9 cellular contexts compared by ENCODE assay signal in the genomic region with DNA sequence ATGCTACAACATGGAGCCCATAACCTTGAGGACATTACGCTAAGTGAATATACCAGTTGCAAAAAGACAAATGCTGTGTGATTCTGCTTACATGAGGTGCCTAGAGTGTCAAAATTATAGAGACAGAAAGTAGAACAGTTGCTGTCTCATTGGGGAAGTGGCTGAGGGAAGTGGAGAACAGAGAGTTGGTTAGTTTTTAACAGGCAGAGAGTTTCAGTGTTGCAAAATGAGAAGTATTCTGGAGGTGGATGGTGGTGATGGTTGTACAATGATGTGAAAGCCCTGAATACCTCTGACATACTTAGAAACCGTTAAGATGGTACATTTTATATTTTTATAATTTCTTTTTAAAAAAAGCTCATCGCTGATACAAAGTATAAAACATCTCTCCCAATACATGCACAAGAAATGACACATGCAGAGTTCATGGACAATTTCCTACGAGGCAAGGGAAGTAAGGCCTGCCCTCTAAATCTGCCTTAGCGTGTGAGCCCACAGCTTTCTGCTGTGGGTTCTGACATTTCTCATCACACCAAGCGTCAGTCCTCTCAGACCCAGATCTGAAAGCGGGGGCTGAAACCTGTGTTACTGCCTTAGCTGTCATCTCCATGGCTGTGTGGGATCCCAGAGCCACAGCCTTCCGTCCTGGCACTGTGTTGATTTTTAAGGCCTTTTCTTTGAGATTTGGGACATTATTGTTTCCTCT.
DNase-seq lines count a peak whose midpoint lies in the region; ATAC-seq, FAIRE-seq and TF ChIP-seq lines count a peak whose summit lies in the region.
"Had no signal": no experiment of that assay in that cellular context is flagged by ENCODE, and none has a peak within 500 bp of the region (broad histone marks: within the 10 kb centered on the region; RNA-seq: fewer than 3 reads in every experiment).

No MANE protein-coding gene starts in this region.

- H3K9ac ChIP-seq in endodermal cell (ENCODE audit: extremely low read depth, low read length, poor library complexity, severe bottlenecking): no peak overlapping the region

- 0 out of 2 replicates have a peak, but pooled peaks have one; percentile 39 for TF ChIP-seq POLR2A in GM12891 (IDR thresholded peaks at IDR 0.05; ENCODE audit: low read depth, low read length)

- H3K27ac Mint-ChIP-seq in activated B cell treated with CpG ODN at 0.5 μM for 24 hours (peak overlapping the region; percentile 70), endodermal cell (no peak overlapping the region)

- H3K4me3 ChIP-seq in endodermal cell (ENCODE audit: low read length): no peak overlapping the region

- H3K9me3 Mint-ChIP-seq in activated B cell treated with CpG ODN at 0.5 μM for 24 hours (peaks cover 5% of the 10 kb centered on the region), endodermal cell (no peaks in the 10 kb centered on the region)

- no peaks in the 10 kb centered on the region for H3K36me3 Mint-ChIP-seq in activated B cell treated with CpG ODN at 0.5 μM for 24 hours (ENCODE audit: low read depth)
- no peaks in the 10 kb centered on the region for H3K36me3 Mint-ChIP-seq in endodermal cell (ENCODE audit: low read depth)

- POLR2A ChIA-PET in activated B cell treated with CpG ODN at 0.5 μM for 24 hours (lab: Charles Lee): no interaction called here

- H3K4me3 Mint-ChIP-seq in activated B cell treated with CpG ODN at 0.5 μM for 24 hours (peak overlapping the region; percentile 3), endodermal cell (no peak overlapping the region)

- WGBS in endodermal cell (ENCODE audit: insufficient coverage in 1 of 2, insufficient read length in 1 of 2), 2 experiments: 90 to 97% methylated on average over 3 to 8 of the region's 8 CpGs

- H3K27ac ChIP-seq in endodermal cell (ENCODE audit: low read depth, low read length): no peak overlapping the region

- ATAC-seq in GM19328 (IDR thresholded peaks at IDR 0.05; ENCODE audit: unreplicated experiment): peak; percentile 93
- ATAC-seq in HG03060 (IDR thresholded peaks at IDR 0.05; ENCODE audit: low read depth, unreplicated experiment): peak; percentile 92
- ATAC-seq in activated B cell treated with CpG ODN at 0.5 μM for 24 hours (ENCODE audit: low read depth): peak; percentile 88
- ATAC-seq in left lobe of liver: no peak

- peak; percentile 96 for FAIRE-seq in GM12891 (lab: Jason Lieb, UNC)

- DNase-seq in GM12891 (ENCODE audit: insufficient read length, low spot score) (peak; percentile 50), activated B cell treated with CpG ODN at 0.5 μM for 24 hours (no peak), endodermal cell (no peak), middle frontal gyrus (ENCODE audit: extremely low spot score, low spot score) (no peak), left lobe of liver (ENCODE audit: low spot score) (no peak), RPMI8226 (no peak)
- DNase-seq: activated CD4-positive, CD25-positive, alpha-beta regulatory T cell had no signal

- intact Hi-C loops in activated B cell treated with CpG ODN at 0.5 μM for 24 hours (cut with micrococcal nuclease): loop anchor here (1.0 kb wide), 2 partner anchors 19 to 121 kb away; no protein-coding TSS in a partner anchor

- H3K27me3 Mint-ChIP-seq in activated B cell treated with CpG ODN at 0.5 μM for 24 hours: no peaks in the 10 kb centered on the region
- H3K27me3 Mint-ChIP-seq in endodermal cell (ENCODE audit: insufficient read depth): no peaks in the 10 kb centered on the region

- no peaks in the 10 kb centered on the region for H3K36me3 ChIP-seq in endodermal cell (ENCODE audit: control insufficient read depth, insufficient read depth, low read length)

- H3K4me1 ChIP-seq in endodermal cell (ENCODE audit: control insufficient read depth, insufficient read depth, low read length): no peaks in the 10 kb centered on the region

- H3K9me3 ChIP-seq in endodermal cell (ENCODE audit: control insufficient read depth, low read length): no peaks in the 10 kb centered on the region

- peaks cover 31% of the 10 kb centered on the region for H3K4me1 Mint-ChIP-seq in activated B cell treated with CpG ODN at 0.5 μM for 24 hours
- H3K4me1 Mint-ChIP-seq in endodermal cell: no peaks in the 10 kb centered on the region

- CTCF ChIA-PET in activated B cell treated with CpG ODN at 0.5 μM for 24 hours (lab: Charles Lee): interaction anchor here (0.5 kb wide), 1 partner anchor 519 kb away, joined by 3 read pairs; no protein-coding TSS in a partner anchor

- TF ChIP-seq CTCF in activated B cell treated with CpG ODN at 0.5 μM for 24 hours (IDR thresholded peaks at IDR 0.05): no peak
- TF ChIP-seq CTCF in endodermal cell (conservative IDR thresholded peaks at IDR 0.05): no peak

- no peaks in the 10 kb centered on the region for H3K27me3 ChIP-seq in endodermal cell (ENCODE audit: control insufficient read depth, insufficient read depth, low read length, poor library complexity, severe bottlenecking)

TF ChIP-seq in GM12891, 5 proteins besides CTCF, POLR2A, EP300 and RAD21:
- TF ChIP-seq SPI1 (IDR thresholded peaks at IDR 0.05; ENCODE audit: low read depth, low read length) (peak; percentile 95), POU2F2 (IDR thresholded peaks at IDR 0.05; ENCODE audit: low read depth, low read length) (no peak)
